In genomic region chr13:42073683-42074082, GRCh38 we compare ENCODE assay signal across 1 cellular context.
TF ChIP-seq lines count a peak whose summit lies in the region.

No MANE protein-coding gene starts in this region.

TF ChIP-seq in endothelial cell of umbilical vein, 7 proteins besides CTCF, POLR2A, EP300 and RAD21:
- TF ChIP-seq POLR2AphosphoS5 (IDR thresholded peaks at IDR 0.05; ENCODE audit: insufficient read depth, low read depth, low read length) (no peak), EZH2 (IDR thresholded peaks at IDR 0.05; ENCODE audit: borderline replicate concordance, low read depth, low read length, severe bottlenecking) (no peak), MAX (IDR thresholded peaks at IDR 0.05; ENCODE audit: insufficient read depth, insufficient read length) (no peak), FOS (IDR thresholded peaks at IDR 0.05; ENCODE audit: borderline replicate concordance, insufficient read depth, low read length) (no peak), JUN (IDR thresholded peaks at IDR 0.05; ENCODE audit: borderline replicate concordance, insufficient read depth, insufficient read length, low read depth) (no peak), GATA2 (IDR thresholded peaks at IDR 0.05; ENCODE audit: insufficient read depth, insufficient read length, low read depth, low read length) (no peak), MYC (IDR thresholded peaks at IDR 0.05; ENCODE audit: low read depth, low read length) (no peak)
